9 cellular contexts compared by ENCODE assay signal in genomic region chr7:618539-619355, GRCh38.
A peak's percentile ranks its signal among the peaks of the same experiment; 100 is the strongest.
DNase-seq lines count a peak whose midpoint lies in the region; ATAC-seq and TF ChIP-seq lines count a peak whose summit lies in the region.
"Had no signal": no experiment of that assay in that cellular context is flagged by ENCODE, and none has a peak within 500 bp of the region (broad histone marks: within the 10 kb centered on the region; RNA-seq: fewer than 3 reads in every experiment).

No MANE protein-coding gene starts in this region.

- H3K36me3 Mint-ChIP-seq in activated naive CD8-positive, alpha-beta T cell treated with anti-CD3 and anti-CD28 coated beads, Interleukin-2, amount 50 U/mL, for 24 hours (ENCODE audit: low read depth) = peaks cover 47% of the 10 kb centered on the region

- in situ Hi-C loops in GM13977 (cut with MboI; ENCODE audit: low pct_unique_long_range_greater_than_20kb, low sequenced_read_pairs, unreplicated experiment) = no loop called here

- H3K4me3 Mint-ChIP-seq in activated naive CD8-positive, alpha-beta T cell treated with anti-CD3 and anti-CD28 coated beads, Interleukin-2, amount 50 U/mL, for 24 hours = peak overlapping the region; percentile 83

- peak overlapping the region; percentile 96 for H3K27ac Mint-ChIP-seq in activated naive CD8-positive, alpha-beta T cell treated with anti-CD3 and anti-CD28 coated beads, Interleukin-2, amount 50 U/mL, for 24 hours

- no peak for TF ChIP-seq CTCF in GM13977 (IDR thresholded peaks at IDR 0.05; ENCODE audit: extremely low read depth, insufficient read depth, missing control alignments)

- peak; percentile 74 for ATAC-seq in activated naive CD8-positive, alpha-beta T cell treated with anti-CD3 and anti-CD28 coated beads, Interleukin-2, amount 50 U/mL, for 24 hours
- ATAC-seq in HG02840 (IDR thresholded peaks at IDR 0.05; ENCODE audit: low FRiP score, unreplicated experiment) (no peak), HG02623 (IDR thresholded peaks at IDR 0.05; ENCODE audit: unreplicated experiment) (no peak)

- peaks cover 61% of the 10 kb centered on the region for H3K4me1 Mint-ChIP-seq in activated naive CD8-positive, alpha-beta T cell treated with anti-CD3 and anti-CD28 coated beads, Interleukin-2, amount 50 U/mL, for 24 hours

- peaks cover 19% of the 10 kb centered on the region for H3K9me3 Mint-ChIP-seq in activated naive CD8-positive, alpha-beta T cell treated with anti-CD3 and anti-CD28 coated beads, Interleukin-2, amount 50 U/mL, for 24 hours

- peak; percentile 37 for DNase-seq in GM13977 (ENCODE audit: low spot score)
- peak; percentile 54 for DNase-seq in T-helper 9 cell
- DNase-seq in activated naive CD8-positive, alpha-beta T cell treated with anti-CD3 and anti-CD28 coated beads, Interleukin-2, amount 50 U/mL, for 24 hours = peak; percentile 58
- DNase-seq in pons (ENCODE audit: low spot score) = peak; percentile 58
- no peak for DNase-seq in NCI-H2171 treated with DMSO at 0.1 percent for 48 hours (lab: John Stamatoyannopoulos, UW)
- DNase-seq in NCI-H524 (lab: John Stamatoyannopoulos, UW) = no peak
- DNase-seq: NCI-H446 had no signal

- no peaks in the 10 kb centered on the region for H3K27me3 Mint-ChIP-seq in activated naive CD8-positive, alpha-beta T cell treated with anti-CD3 and anti-CD28 coated beads, Interleukin-2, amount 50 U/mL, for 24 hours

Comparison
In these comparisons a context has a peak if more than half of its experiments do, and no peak if none do; other contexts are left out.
1. DNase-seq: peak in GM13977 (single experiment), T-helper 9 cell (single experiment), activated naive CD8-positive, alpha-beta T cell treated with anti-CD3 and anti-CD28 coated beads, Interleukin-2, amount 50 U/mL, for 24 hours (single experiment) and pons (single experiment); none in NCI-H2171 treated with DMSO at 0.1 percent for 48 hours (single experiment) and NCI-H524 (0 of 2).